ENCODE assay signal across 8 cellular contexts in the genomic region with DNA sequence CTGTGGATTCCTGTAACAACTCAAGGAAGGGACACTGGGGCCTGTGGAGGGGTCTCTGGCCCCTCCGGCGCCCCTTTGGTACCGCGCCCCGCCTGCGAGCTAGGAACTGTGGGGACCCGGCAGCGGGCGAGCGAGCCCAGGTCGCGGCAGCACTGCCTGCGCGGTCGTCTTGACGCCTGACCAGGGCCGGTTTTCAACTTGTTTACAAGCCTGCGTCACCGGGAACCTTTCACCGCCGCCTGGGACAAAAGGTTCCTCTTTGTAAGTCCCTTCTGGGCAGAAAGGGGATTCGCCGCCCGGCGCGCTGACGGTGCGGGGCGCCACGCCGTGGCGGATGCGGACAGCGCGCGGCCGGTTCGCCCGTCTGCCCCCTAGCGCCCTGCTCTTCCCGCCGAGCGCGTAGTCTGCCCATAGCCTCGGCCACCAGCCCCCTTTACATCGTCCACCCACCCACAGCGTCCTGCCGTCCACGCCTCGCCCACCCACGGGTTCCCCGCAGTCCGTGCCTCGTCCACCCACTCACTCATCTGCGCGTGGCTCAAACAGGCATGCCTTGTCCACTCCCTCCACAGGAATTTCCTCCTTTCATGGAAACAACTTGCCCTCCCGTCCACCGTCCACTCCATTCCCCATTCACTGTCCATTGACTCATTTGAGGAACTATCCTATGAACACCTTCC. TPM values are rescaled to one million over a fixed set of nuclear protein-coding genes. Genes with fewer than 3 reads are reported as not detected.
DNase-seq lines count a peak whose midpoint lies in the region; ATAC-seq and TF ChIP-seq lines count a peak whose summit lies in the region.

No MANE protein-coding gene starts in this region.

- H3K27me3 Mint-ChIP-seq in activated B cell treated with CpG ODN at 0.5 μM for 24 hours (peaks cover 46% of the 10 kb centered on the region), endothelial cell (ENCODE audit: unreplicated experiment) (peaks cover 6% of the 10 kb centered on the region)

- CTCF ChIA-PET in HEK293 (lab: Yijun Ruan, JAX) = interaction anchor here (0.5 to 2.7 kb wide), 10 partner anchors 26 to 458 kb away, joined by 3 to 14 read pairs (median 3); no protein-coding TSS in a partner anchor
- CTCF ChIA-PET in activated B cell treated with CpG ODN at 0.5 μM for 24 hours (lab: Charles Lee) = interaction anchor here (1.3 kb wide), 1 partner anchor 38 kb away, joined by 3 read pairs; no protein-coding TSS in a partner anchor

- H3K9me3 ChIP-seq in HEK293 (ENCODE audit: control insufficient read depth, insufficient read depth, low read depth, low read length) = no peaks in the 10 kb centered on the region

- H3K36me3 Mint-ChIP-seq in activated B cell treated with CpG ODN at 0.5 μM for 24 hours (ENCODE audit: low read depth) = no peaks in the 10 kb centered on the region
- no peaks in the 10 kb centered on the region for H3K36me3 Mint-ChIP-seq in endothelial cell (ENCODE audit: low read depth, unreplicated experiment)

- no peaks in the 10 kb centered on the region for H3K4me1 ChIP-seq in HEK293 (ENCODE audit: control insufficient read depth, insufficient read depth, low read length)

- H3K27ac Mint-ChIP-seq in activated B cell treated with CpG ODN at 0.5 μM for 24 hours (no peak overlapping the region), endothelial cell (ENCODE audit: unreplicated experiment) (no peak overlapping the region)

- POLR2A ChIA-PET in HEK293 (lab: Yijun Ruan, JAX) (no interaction called here), activated B cell treated with CpG ODN at 0.5 μM for 24 hours (lab: Charles Lee) (no interaction called here)

- H3K4me1 Mint-ChIP-seq in activated B cell treated with CpG ODN at 0.5 μM for 24 hours (peaks cover 15% of the 10 kb centered on the region), endothelial cell (ENCODE audit: unreplicated experiment) (peaks cover 3% of the 10 kb centered on the region)

- H3K36me3 ChIP-seq in HEK293 (ENCODE audit: control insufficient read depth in 2 of 2, insufficient read depth in 1 of 2, low read length in 2 of 2) = no peaks in the 10 kb centered on the region

- H3K27ac ChIP-seq in HEK293 (ENCODE audit: extremely low read depth, low read depth, low read length) = no peak overlapping the region

- H3K9me3 Mint-ChIP-seq in activated B cell treated with CpG ODN at 0.5 μM for 24 hours (no peaks in the 10 kb centered on the region), endothelial cell (ENCODE audit: unreplicated experiment) (no peaks in the 10 kb centered on the region)

- ATAC-seq in activated B cell treated with CpG ODN at 0.5 μM for 24 hours (ENCODE audit: low read depth) (peak; percentile 95), HG02852 (IDR thresholded peaks at IDR 0.05; ENCODE audit: unreplicated experiment) (no peak)

- peak; percentile 99 for TF ChIP-seq CTCF in HEK293 (tag by site-specific recombination; IDR thresholded peaks at IDR 0.05)
- no peak for TF ChIP-seq CTCF in activated B cell treated with CpG ODN at 0.5 μM for 24 hours (IDR thresholded peaks at IDR 0.05)
- TF ChIP-seq CTCF in endothelial cell (IDR thresholded peaks at IDR 0.05; ENCODE audit: unreplicated experiment) = peak; percentile 53

- intact Hi-C loops in activated B cell treated with CpG ODN at 0.5 μM for 24 hours (cut with micrococcal nuclease) = loop anchor here (1.0 to 5.0 kb wide), 4 partner anchors 32 to 622 kb away; a partner anchor contains a TSS

- DNase-seq in DMS79 treated with DMSO at 0.1 percent for 48 hours (lab: John Stamatoyannopoulos, UW) (peak; percentile 5), NCI-H2107 (lab: John Stamatoyannopoulos, UW) (peak; percentile 29), activated B cell treated with CpG ODN at 0.5 μM for 24 hours (peak; percentile 50), endothelial cell (ENCODE audit: low spot score) (peak; percentile 84), medulla oblongata (ENCODE audit: extremely low spot score) (peak; percentile 95)
- peak; percentile 16 to 27 (median 21) for DNase-seq in stimulated activated CD4-positive, alpha-beta T cell treated with anti-CD3 and anti-CD28 coated beads, TNF-alpha, amount 100 ng/mL, for 48 hours (ENCODE audit: low read depth in 3 of 3)

- peak overlapping the region; percentile 4; the same call in 1 of the 2 replicates for H3K4me3 ChIP-seq in HEK293 (ENCODE audit: low read depth, low read length)

- peak overlapping the region; percentile 53 for H3K4me3 Mint-ChIP-seq in activated B cell treated with CpG ODN at 0.5 μM for 24 hours
- H3K4me3 Mint-ChIP-seq in endothelial cell (ENCODE audit: unreplicated experiment) = peak overlapping the region; percentile 34

TF ChIP-seq in HEK293, 187 proteins besides CTCF, POLR2A, EP300 and RAD21 (continues in another document):
- TF ChIP-seq ZNF416 (tag by site-specific recombination; IDR thresholded peaks at IDR 0.05) = no peak
- TF ChIP-seq KLF16 (tag by site-specific recombination; IDR thresholded peaks at IDR 0.05) = no peak
- TF ChIP-seq GLI4 (tag by site-specific recombination; IDR thresholded peaks at IDR 0.05) = no peak
- no peak for TF ChIP-seq ZNF114 (tag by site-specific recombination; IDR thresholded peaks at IDR 0.05)
- peak; percentile 42; the same call in 1 of the 2 replicates for TF ChIP-seq ZSCAN30 (tag by site-specific recombination; IDR thresholded peaks at IDR 0.05)
- peak; percentile 91 for TF ChIP-seq ZFHX2 (tag by site-specific recombination; conservative IDR thresholded peaks at IDR 0.05)
- TF ChIP-seq BCL11A (tag by site-specific recombination; IDR thresholded peaks at IDR 0.05; ENCODE audit: low read depth) = no peak
- no peak for TF ChIP-seq ZNF791 (tag by site-specific recombination; IDR thresholded peaks at IDR 0.05)
- TF ChIP-seq SCRT1 (tag by site-specific recombination; IDR thresholded peaks at IDR 0.05; ENCODE audit: borderline replicate concordance) = no peak
- TF ChIP-seq ZBTB8A (tag by site-specific recombination; IDR thresholded peaks at IDR 0.05) = peak; percentile 83
- TF ChIP-seq RBAK (tag by site-specific recombination; IDR thresholded peaks at IDR 0.05) = no peak
- peak; percentile 23; the same call in 1 of the 2 replicates for TF ChIP-seq ZNF654 (tag by site-specific recombination; IDR thresholded peaks at IDR 0.05; ENCODE audit: low read depth)
- TF ChIP-seq ZNF514 (tag by site-specific recombination; IDR thresholded peaks at IDR 0.05) = no peak
- peak; percentile 61; the same call in 1 of the 2 replicates for TF ChIP-seq ZNF677 (tag by site-specific recombination; IDR thresholded peaks at IDR 0.05)
- TF ChIP-seq HOXC10 (CRISPR knock-in tag; IDR thresholded peaks at IDR 0.05) = no peak
- TF ChIP-seq ZNF146 (tag by site-specific recombination; IDR thresholded peaks at IDR 0.05) = no peak
- TF ChIP-seq ZNF658 (tag by site-specific recombination; IDR thresholded peaks at IDR 0.05) = no peak
- TF ChIP-seq, protein P1, sequence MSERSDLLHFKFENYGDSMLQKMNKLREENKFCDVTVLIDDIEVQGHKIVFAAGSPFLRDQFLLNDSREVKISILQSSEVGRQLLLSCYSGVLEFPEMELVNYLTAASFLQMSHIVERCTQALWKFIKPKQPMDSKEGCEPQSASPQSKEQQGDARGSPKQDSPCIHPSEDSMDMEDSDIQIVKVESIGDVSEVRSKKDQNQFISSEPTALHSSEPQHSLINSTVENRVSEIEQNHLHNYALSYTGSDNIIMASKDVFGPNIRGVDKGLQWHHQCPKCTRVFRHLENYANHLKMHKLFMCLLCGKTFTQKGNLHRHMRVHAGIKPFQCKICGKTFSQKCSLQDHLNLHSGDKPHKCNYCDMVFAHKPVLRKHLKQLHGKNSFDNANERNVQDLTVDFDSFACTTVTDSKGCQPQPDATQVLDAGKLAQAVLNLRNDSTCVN (tag by site-specific recombination; optimal IDR thresholded peaks at IDR 0.05) = peak; percentile 46
- TF ChIP-seq, protein P2, sequence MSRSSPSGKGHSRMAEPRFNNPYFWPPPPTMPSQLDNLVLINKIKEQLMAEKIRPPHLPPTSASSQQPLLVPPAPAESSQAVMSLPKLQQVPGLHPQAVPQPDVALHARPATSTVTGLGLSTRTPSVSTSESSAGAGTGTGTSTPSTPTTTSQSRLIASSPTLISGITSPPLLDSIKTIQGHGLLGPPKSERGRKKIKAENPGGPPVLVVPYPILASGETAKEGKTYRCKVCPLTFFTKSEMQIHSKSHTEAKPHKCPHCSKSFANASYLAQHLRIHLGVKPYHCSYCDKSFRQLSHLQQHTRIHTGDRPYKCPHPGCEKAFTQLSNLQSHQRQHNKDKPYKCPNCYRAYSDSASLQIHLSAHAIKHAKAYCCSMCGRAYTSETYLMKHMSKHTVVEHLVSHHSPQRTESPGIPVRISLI (tag by site-specific recombination; IDR thresholded peaks at IDR 0.05) = no peak
- TF ChIP-seq, protein P3, sequence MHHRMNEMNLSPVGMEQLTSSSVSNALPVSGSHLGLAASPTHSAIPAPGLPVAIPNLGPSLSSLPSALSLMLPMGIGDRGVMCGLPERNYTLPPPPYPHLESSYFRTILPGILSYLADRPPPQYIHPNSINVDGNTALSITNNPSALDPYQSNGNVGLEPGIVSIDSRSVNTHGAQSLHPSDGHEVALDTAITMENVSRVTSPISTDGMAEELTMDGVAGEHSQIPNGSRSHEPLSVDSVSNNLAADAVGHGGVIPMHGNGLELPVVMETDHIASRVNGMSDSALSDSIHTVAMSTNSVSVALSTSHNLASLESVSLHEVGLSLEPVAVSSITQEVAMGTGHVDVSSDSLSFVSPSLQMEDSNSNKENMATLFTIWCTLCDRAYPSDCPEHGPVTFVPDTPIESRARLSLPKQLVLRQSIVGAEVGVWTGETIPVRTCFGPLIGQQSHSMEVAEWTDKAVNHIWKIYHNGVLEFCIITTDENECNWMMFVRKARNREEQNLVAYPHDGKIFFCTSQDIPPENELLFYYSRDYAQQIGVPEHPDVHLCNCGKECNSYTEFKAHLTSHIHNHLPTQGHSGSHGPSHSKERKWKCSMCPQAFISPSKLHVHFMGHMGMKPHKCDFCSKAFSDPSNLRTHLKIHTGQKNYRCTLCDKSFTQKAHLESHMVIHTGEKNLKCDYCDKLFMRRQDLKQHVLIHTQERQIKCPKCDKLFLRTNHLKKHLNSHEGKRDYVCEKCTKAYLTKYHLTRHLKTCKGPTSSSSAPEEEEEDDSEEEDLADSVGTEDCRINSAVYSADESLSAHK (tag by site-specific recombination; IDR thresholded peaks at IDR 0.05) = no peak

RNA-seq across cellular contexts. Expression of a gene that starts 5.5 kb away (rescaled TPM):
- total RNA-seq in activated B cell treated with CpG ODN at 0.5 μM for 24 hours = not detected in 2 replicates
- not detected for total RNA-seq in endothelial cell (ENCODE audit: unreplicated experiment)

RNA-seq across cellular contexts. Expression of a gene that starts 32.0 kb away (rescaled TPM):
- 0.31 and 0.39 TPM in 2 replicates for total RNA-seq in activated B cell treated with CpG ODN at 0.5 μM for 24 hours
- 0.67 TPM for total RNA-seq in endothelial cell (ENCODE audit: unreplicated experiment)

Comparison
In these comparisons a context has a peak if more than half of its experiments do, and no peak if none do; other contexts are left out.
1. DNase-seq: peak in every context shown above with its lines; median percentile 95 in medulla oblongata; 84 in endothelial cell; 50 in activated B cell treated with CpG ODN at 0.5 μM for 24 hours; 29 in NCI-H2107; 21 in stimulated activated CD4-positive, alpha-beta T cell treated with anti-CD3 and anti-CD28 coated beads, TNF-alpha, amount 100 ng/mL, for 48 hours; 5 in DMS79 treated with DMSO at 0.1 percent for 48 hours.